1 cellular context compared by ENCODE assay signal in the genomic region with DNA sequence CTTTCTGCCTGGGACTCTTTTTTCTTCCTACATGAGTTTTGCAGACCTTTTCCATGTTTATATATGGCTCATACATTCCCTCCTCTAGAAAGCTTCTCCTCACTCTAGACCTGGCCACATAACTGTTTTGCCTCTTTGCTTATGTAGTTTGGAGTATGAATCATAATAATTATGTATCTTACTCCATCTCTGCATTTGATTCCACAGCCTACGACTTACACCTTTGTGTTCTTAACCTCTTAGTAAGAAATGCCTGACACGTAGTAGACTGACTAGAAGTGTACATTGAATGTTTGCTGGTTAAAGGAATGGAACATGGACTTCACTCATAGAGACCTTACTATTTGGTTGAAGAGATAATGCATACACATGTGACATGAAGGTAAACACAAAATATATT.
TF ChIP-seq lines count a peak whose summit lies in the region.

No MANE protein-coding gene starts in this region.

TF ChIP-seq in K562, 482 proteins besides CTCF, POLR2A, EP300 and RAD21 (continued from another document):
- TF ChIP-seq, protein P1, sequence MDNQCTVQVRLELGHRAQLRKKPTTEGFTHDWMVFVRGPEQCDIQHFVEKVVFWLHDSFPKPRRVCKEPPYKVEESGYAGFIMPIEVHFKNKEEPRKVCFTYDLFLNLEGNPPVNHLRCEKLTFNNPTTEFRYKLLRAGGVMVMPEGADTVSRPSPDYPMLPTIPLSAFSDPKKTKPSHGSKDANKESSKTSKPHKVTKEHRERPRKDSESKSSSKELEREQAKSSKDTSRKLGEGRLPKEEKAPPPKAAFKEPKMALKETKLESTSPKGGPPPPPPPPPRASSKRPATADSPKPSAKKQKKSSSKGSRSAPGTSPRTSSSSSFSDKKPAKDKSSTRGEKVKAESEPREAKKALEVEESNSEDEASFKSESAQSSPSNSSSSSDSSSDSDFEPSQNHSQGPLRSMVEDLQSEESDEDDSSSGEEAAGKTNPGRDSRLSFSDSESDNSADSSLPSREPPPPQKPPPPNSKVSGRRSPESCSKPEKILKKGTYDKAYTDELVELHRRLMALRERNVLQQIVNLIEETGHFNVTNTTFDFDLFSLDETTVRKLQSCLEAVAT (IDR thresholded peaks at IDR 0.05), result no peak
- 0 out of 4 replicates have a peak, but pooled peaks of 1 of the 2 experiments have one; percentile 7 for TF ChIP-seq FOXA3 (CRISPR knock-in tag; conservative IDR thresholded peaks at IDR 0.05 in 1 of 2, IDR thresholded peaks at IDR 0.05 in 1 of 2)
- TF ChIP-seq, protein P2, sequence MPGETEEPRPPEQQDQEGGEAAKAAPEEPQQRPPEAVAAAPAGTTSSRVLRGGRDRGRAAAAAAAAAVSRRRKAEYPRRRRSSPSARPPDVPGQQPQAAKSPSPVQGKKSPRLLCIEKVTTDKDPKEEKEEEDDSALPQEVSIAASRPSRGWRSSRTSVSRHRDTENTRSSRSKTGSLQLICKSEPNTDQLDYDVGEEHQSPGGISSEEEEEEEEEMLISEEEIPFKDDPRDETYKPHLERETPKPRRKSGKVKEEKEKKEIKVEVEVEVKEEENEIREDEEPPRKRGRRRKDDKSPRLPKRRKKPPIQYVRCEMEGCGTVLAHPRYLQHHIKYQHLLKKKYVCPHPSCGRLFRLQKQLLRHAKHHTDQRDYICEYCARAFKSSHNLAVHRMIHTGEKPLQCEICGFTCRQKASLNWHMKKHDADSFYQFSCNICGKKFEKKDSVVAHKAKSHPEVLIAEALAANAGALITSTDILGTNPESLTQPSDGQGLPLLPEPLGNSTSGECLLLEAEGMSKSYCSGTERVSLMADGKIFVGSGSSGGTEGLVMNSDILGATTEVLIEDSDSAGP (CRISPR knock-in tag; IDR thresholded peaks at IDR 0.05), result no peak
